Comparison of ENCODE assay signal across 8 cellular contexts in the genomic region with DNA sequence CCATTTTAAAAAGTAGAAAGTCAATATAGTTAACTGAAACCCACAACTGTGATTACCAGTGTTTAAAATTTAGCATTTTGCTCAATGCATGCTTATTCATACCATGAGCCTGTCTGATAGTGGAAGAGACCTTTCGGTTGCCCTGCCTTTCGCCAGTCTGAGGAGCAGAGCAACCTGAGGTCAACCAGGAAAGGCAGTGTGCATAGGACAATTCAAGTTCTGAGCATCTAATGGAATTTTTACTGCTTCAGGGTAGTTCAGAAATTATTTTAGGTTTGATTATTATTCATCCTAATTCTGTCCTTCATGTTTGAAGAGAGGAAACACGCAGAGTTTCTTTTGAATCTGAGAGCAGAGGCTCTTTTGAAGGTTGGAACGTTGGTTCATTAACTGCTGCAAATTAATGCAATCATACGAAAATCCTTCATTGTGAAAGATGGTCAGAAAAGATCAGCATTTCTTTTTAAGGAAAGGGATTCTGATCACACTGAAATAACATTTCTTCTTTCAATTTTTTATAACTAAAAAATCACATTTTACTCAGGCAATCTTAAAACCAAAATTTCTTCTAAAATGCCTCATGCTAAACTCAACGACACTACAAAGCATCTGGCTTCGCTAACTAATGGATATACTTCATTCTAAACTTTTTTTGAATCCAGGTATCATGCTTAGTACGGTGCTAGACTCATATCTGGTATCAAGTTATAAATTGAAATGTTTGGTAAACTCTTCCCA.
DNase-seq lines count a peak whose midpoint lies in the region; ATAC-seq and TF ChIP-seq lines count a peak whose summit lies in the region.

No MANE protein-coding gene starts in this region.

- H2AFZ ChIP-seq in parathyroid adenoma, result no peak overlapping the region

- H3K4me1 ChIP-seq in Panc1 (ENCODE audit: control insufficient read depth, insufficient read depth, low read length), result peaks cover 50% of the 10 kb centered on the region
- no peaks in the 10 kb centered on the region for H3K4me1 ChIP-seq in parathyroid adenoma

- peaks cover 78% of the 10 kb centered on the region for H3K4me1 Mint-ChIP-seq in CD14-positive monocyte

- no peaks in the 10 kb centered on the region for H3K27me3 ChIP-seq in Panc1 (ENCODE audit: control insufficient read depth, insufficient read depth, low read length)
- no peaks in the 10 kb centered on the region for H3K27me3 ChIP-seq in parathyroid adenoma (ENCODE audit: control insufficient read depth, insufficient read depth, low read length)

- no peak for TF ChIP-seq CTCF in CD14-positive monocyte (IDR thresholded peaks at IDR 0.05)
- TF ChIP-seq CTCF in Panc1 (IDR thresholded peaks at IDR 0.05), result no peak
- TF ChIP-seq CTCF in coronary artery (IDR thresholded peaks at IDR 0.05), result no peak
- TF ChIP-seq CTCF in parathyroid adenoma (IDR thresholded peaks at IDR 0.05), result no peak

- peak overlapping the region; percentile 87 to 96 (median 92) for H3K27ac Mint-ChIP-seq in CD14-positive monocyte

- H3K9me3 ChIP-seq in Panc1 (ENCODE audit: control insufficient read depth, insufficient read depth, low read depth, low read length) (peaks cover 8% of the 10 kb centered on the region; the same call in 1 of the 2 replicates), parathyroid adenoma (ENCODE audit: control insufficient read depth, low read length) (no peaks in the 10 kb centered on the region)

- H3K27ac ChIP-seq in Panc1 (ENCODE audit: low read length) (peak overlapping the region; percentile 99), coronary artery (peak overlapping the region; percentile 19 to 70), parathyroid adenoma (peak overlapping the region; percentile 30)

- no peak overlapping the region for H3K9ac ChIP-seq in parathyroid adenoma

- H3K9me3 Mint-ChIP-seq in CD14-positive monocyte, result no peaks in the 10 kb centered on the region

- peak overlapping the region in 1 of 2 experiments; percentile 8; a peak in 2 of 4 replicates for H3K4me3 ChIP-seq in Panc1 (ENCODE audit: low read depth in 2 of 2, low read length in 2 of 2)
- H3K4me3 ChIP-seq in coronary artery, result peak overlapping the region; percentile 36
- no peak overlapping the region for H3K4me3 ChIP-seq in parathyroid adenoma (ENCODE audit: low read depth, low read length)

- CTCF ChIA-PET in Panc1 (lab: Charles Lee), result interaction anchor here (0.5 kb wide), 1 partner anchor 616 kb away, joined by 4 read pairs; no protein-coding TSS in a partner anchor

- H3K36me3 Mint-ChIP-seq in CD14-positive monocyte, result peaks cover 0 to 3% of the 10 kb centered on the region in 2 donors

- no TSS peak for BruUV-seq in Panc1 (replicated peaks; lab: Mats Ljungman, UMichigan)

- no peak overlapping the region for H3K4me2 ChIP-seq in parathyroid adenoma (ENCODE audit: low read length)

- H3K27me3 Mint-ChIP-seq in CD14-positive monocyte (ENCODE audit: low read depth in 3 of 3), result peaks cover 0 to 2% (median 0%) of the 10 kb centered on the region in 3 donors

- peak; percentile 65 for ATAC-seq in Panc1
- no peak for ATAC-seq in HG03175 (IDR thresholded peaks at IDR 0.05; ENCODE audit: unreplicated experiment)

- intact Hi-C loops in CD14-positive monocyte (cut with micrococcal nuclease), result loop anchor here (5.0 to 10.0 kb wide), 3 partner anchors 114 to 178 kb away; a partner anchor contains a TSS
- intact Hi-C loops in Panc1 (cut with micrococcal nuclease; ENCODE audit: unreplicated experiment), result loop anchor here (10.0 kb wide), 2 partner anchors 64 to 206 kb away; no protein-coding TSS in a partner anchor

- in situ Hi-C loops in Panc1 (cut with HindIII; ENCODE audit: low pct_unique_long_range_greater_than_20kb, low sequenced_read_pairs), result no loop called here

- H3K79me2 ChIP-seq in parathyroid adenoma, result no peaks in the 10 kb centered on the region

- DNase-seq in CD14-positive monocyte (ENCODE audit: low spot score) (no peak), Panc1 (ENCODE audit: low read depth, low spot score) (no peak), coronary artery (ENCODE audit: low spot score) (no peak), cerebellum (ENCODE audit: low spot score) (no peak), NCI-H2171 treated with DMSO at 0.1 percent for 48 hours (lab: John Stamatoyannopoulos, UW) (no peak)
- no peak for DNase-seq in activated CD4-positive, CD25-positive, alpha-beta regulatory T cell treated with anti-CD3 and anti-CD28 coated beads, Interleukin-2, amount 50 U/mL, for 72 hours

- POLR2A ChIA-PET in Panc1 (lab: Charles Lee), result interaction anchor here (0.6 kb wide), 1 partner anchor 138 kb away, joined by 6 read pairs; no protein-coding TSS in a partner anchor

- peak overlapping the region; percentile 35 to 47 for H3K4me3 Mint-ChIP-seq in CD14-positive monocyte

- no peaks in the 10 kb centered on the region for H3K36me3 ChIP-seq in Panc1 (ENCODE audit: control insufficient read depth, insufficient read depth, low read length)
- H3K36me3 ChIP-seq in parathyroid adenoma (ENCODE audit: control insufficient read depth, insufficient read depth, low read length), result no peaks in the 10 kb centered on the region

Comparison
In these comparisons a context has a peak if more than half of its experiments do, and no peak if none do; other contexts are left out.
1. H3K27ac ChIP-seq: peak in every context shown above with its lines; median percentile 99 in Panc1; 44 in coronary artery; 30 in parathyroid adenoma.